ENCODE assay signal across 8 cellular contexts in the genomic region with DNA sequence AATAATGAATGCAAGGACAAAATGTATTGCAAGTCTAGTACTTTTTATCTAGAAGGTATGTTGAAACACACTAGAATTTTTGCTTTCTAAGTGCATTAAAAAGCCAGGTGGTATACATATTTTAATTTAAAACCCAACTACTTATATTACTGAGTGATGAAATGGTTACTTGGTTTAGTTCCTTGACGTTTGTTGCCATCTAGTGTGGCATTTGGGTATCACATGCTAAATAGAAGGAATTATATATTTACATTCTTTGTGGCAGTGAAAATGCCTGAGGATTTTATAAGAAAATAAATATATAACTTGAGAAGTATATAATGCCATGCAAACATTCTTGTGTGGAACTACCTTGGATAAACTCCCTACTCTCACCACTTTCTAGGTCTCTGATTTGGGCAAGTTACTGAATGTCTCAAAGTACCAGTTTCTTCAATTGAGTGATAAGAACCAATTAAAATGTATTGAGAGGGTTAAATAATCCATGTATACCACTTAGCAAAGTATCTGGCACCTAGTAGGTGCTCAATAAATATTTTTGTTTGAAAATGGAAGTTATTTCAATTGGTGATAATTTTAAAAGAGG.
A peak's percentile ranks its signal among the peaks of the same experiment; 100 is the strongest.
DNase-seq lines count a peak whose midpoint lies in the region; ATAC-seq and TF ChIP-seq lines count a peak whose summit lies in the region.

No MANE protein-coding gene starts in this region.

- peak; percentile 50 to 74 (median 67) for ATAC-seq in natural killer cell
- ATAC-seq in natural killer cell treated with Interleukin-12 subunit alpha and Interleukin-12 subunit beta and Interleukin-15 and Interleukin-18, amount 100 ng/mL, for 72 hours: no peak
- peak; percentile 73 for ATAC-seq in HG02870 (IDR thresholded peaks at IDR 0.05; ENCODE audit: unreplicated experiment)
- no peak for ATAC-seq in body of pancreas
- peak; percentile 82 for ATAC-seq in left lobe of liver
- ATAC-seq in HG03139 (IDR thresholded peaks at IDR 0.05; ENCODE audit: unreplicated experiment): no peak

- H3K4me1 Mint-ChIP-seq in natural killer cell: no peaks in the 10 kb centered on the region
- no peaks in the 10 kb centered on the region for H3K4me1 Mint-ChIP-seq in natural killer cell treated with Interleukin-12 subunit alpha and Interleukin-12 subunit beta and Interleukin-15 and Interleukin-18, amount 100 ng/mL, for 72 hours (ENCODE audit: low read depth in 2 of 2)

- no peaks in the 10 kb centered on the region for H3K36me3 ChIP-seq in body of pancreas (replicated peaks in 1 of 2; ENCODE audit: insufficient read depth in 1 of 2, low read depth in 2 of 2)

- no peak for TF ChIP-seq POLR2A in body of pancreas (IDR thresholded peaks at IDR 0.05)

- no peak overlapping the region for H3K27ac Mint-ChIP-seq in natural killer cell
- no peak overlapping the region for H3K27ac Mint-ChIP-seq in natural killer cell treated with Interleukin-12 subunit alpha and Interleukin-12 subunit beta and Interleukin-15 and Interleukin-18, amount 100 ng/mL, for 72 hours

- H3K9me3 ChIP-seq in body of pancreas: no peaks in the 10 kb centered on the region

- H3K4me1 ChIP-seq in body of pancreas: no peaks in the 10 kb centered on the region

- no peaks in the 10 kb centered on the region for H3K27me3 ChIP-seq in body of pancreas

- WGBS in body of pancreas, 2 donors: 0% methylated on average over 1 of the region's 1 CpG

- TF ChIP-seq CTCF in natural killer cell (IDR thresholded peaks at IDR 0.05) (peak; percentile 89), body of pancreas (IDR thresholded peaks at IDR 0.05) (peak; percentile 23 to 86 (median 78))

- H3K4me3 ChIP-seq in body of pancreas: no peak overlapping the region

- DNase-seq in natural killer cell (no peak), NCI-H69 (lab: John Stamatoyannopoulos, UW) (peak; percentile 60), body of pancreas (peak in 2 of 4 donors; percentile 16 to 30), left lobe of liver (ENCODE audit: low spot score) (no peak), T1000 (lab: John Stamatoyannopoulos, UW) (no peak)
- no peak for DNase-seq in natural killer cell treated with Interleukin-12 subunit alpha and Interleukin-12 subunit beta and Interleukin-15 and Interleukin-18, amount 100 ng/mL, for 72 hours (ENCODE audit: low spot score)

- H3K27ac ChIP-seq in body of pancreas: no peak overlapping the region

- intact Hi-C loops in natural killer cell (cut with micrococcal nuclease): loop anchor here (5.0 to 10.0 kb wide), 3 partner anchors 1301 to 1793 kb away; a partner anchor contains a TSS
- intact Hi-C loops in body of pancreas (cut with DNase I): loop anchor here (10.0 kb wide), 1 partner anchor 871 kb away; no protein-coding TSS in a partner anchor

- no peaks in the 10 kb centered on the region for H3K27me3 Mint-ChIP-seq in natural killer cell (ENCODE audit: low read depth in 2 of 2)
- H3K27me3 Mint-ChIP-seq in natural killer cell treated with Interleukin-12 subunit alpha and Interleukin-12 subunit beta and Interleukin-15 and Interleukin-18, amount 100 ng/mL, for 72 hours: no peaks in the 10 kb centered on the region

- no peaks in the 10 kb centered on the region for H3K9me3 Mint-ChIP-seq in natural killer cell
- H3K9me3 Mint-ChIP-seq in natural killer cell treated with Interleukin-12 subunit alpha and Interleukin-12 subunit beta and Interleukin-15 and Interleukin-18, amount 100 ng/mL, for 72 hours: no peaks in the 10 kb centered on the region

- H3K4me3 Mint-ChIP-seq in natural killer cell: no peak overlapping the region
- no peak overlapping the region for H3K4me3 Mint-ChIP-seq in natural killer cell treated with Interleukin-12 subunit alpha and Interleukin-12 subunit beta and Interleukin-15 and Interleukin-18, amount 100 ng/mL, for 72 hours

- H3K36me3 Mint-ChIP-seq in natural killer cell: no peaks in the 10 kb centered on the region
- H3K36me3 Mint-ChIP-seq in natural killer cell treated with Interleukin-12 subunit alpha and Interleukin-12 subunit beta and Interleukin-15 and Interleukin-18, amount 100 ng/mL, for 72 hours: no peaks in the 10 kb centered on the region

Comparison
In these comparisons a context has a peak if more than half of its experiments do, and no peak if none do; other contexts are left out.
1. ATAC-seq: peak in natural killer cell (3 of 3), HG02870 (single experiment) and left lobe of liver (single experiment); none in natural killer cell treated with Interleukin-12 subunit alpha and Interleukin-12 subunit beta and Interleukin-15 and Interleukin-18, amount 100 ng/mL, for 72 hours (0 of 2), body of pancreas (single experiment) and HG03139 (single experiment).